In the genomic region with DNA sequence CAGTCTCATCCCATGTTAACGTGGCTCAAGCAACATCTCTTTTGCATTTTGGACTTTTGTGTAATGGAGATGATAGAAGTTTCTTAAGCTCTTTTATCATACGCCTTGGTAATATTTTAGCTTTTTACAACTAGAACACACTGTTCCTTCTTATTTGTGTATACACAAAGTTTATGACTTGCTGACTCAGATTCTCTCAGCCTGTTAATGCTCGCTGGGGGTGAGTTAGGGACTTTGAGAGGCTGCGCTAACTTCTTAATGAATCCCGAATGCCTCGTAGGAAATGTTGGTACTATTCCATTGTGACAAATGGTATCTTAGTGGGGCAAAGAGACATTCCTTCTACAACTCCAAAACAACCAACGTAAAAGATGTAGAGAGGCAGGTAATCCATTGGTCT, we compare ENCODE assay signal across 21 cellular contexts.
"Had no signal": no experiment of that assay in that cellular context is flagged by ENCODE, and none has a peak within 500 bp of the region (broad histone marks: within the 10 kb centered on the region; RNA-seq: fewer than 3 reads in every experiment).

No MANE protein-coding gene starts in this region.

- H3K9me3 ChIP-seq: colonic mucosa, left lung, ovary, right lobe of liver, thoracic aorta, tibial nerve, upper lobe of left lung, uterus had no signal

- H3K36me3 Mint-ChIP-seq: natural killer cell; stimulated activated naive B cell treated with anti-CD40 and anti-IgM and Interleukin-4, amounts not matched to agents 10 μg/mL and 1 μg/mL and 100 μg/mL, for 72 hours had no signal

- H3K9me3 Mint-ChIP-seq: dendritic cell treated with granulocyte-macrophage colony-stimulating factor and Interleukin-4, amounts not matched to agents 40 ng/mL and 50 ng/mL, for 4 days; natural killer cell; stimulated activated naive CD8-positive, alpha-beta T cell treated with anti-CD3 and anti-CD28 coated beads, Interleukin-15, Interleukin-2, amounts not matched to agents 100 ng/mL and 50 ng/mL, for 24 hours had no signal

- H3K27ac Mint-ChIP-seq: dendritic cell treated with granulocyte-macrophage colony-stimulating factor and Interleukin-4, amounts not matched to agents 40 ng/mL and 50 ng/mL, for 4 days; natural killer cell; stimulated activated naive B cell treated with anti-CD40 and anti-IgM and Interleukin-4, amounts not matched to agents 10 μg/mL and 1 μg/mL and 100 μg/mL, for 72 hours; stimulated activated naive CD8-positive, alpha-beta T cell treated with anti-CD3 and anti-CD28 coated beads, Interleukin-15, Interleukin-2, amounts not matched to agents 100 ng/mL and 50 ng/mL, for 24 hours had no signal

- H3K4me1 Mint-ChIP-seq: natural killer cell; stimulated activated naive B cell treated with anti-CD40 and anti-IgM and Interleukin-4, amounts not matched to agents 10 μg/mL and 1 μg/mL and 100 μg/mL, for 72 hours had no signal

- H3K27ac ChIP-seq: colonic mucosa, left lung, ovary, right lobe of liver, thoracic aorta, tibial nerve, upper lobe of left lung, uterus had no signal

- DNase-seq: colonic mucosa; effector CD8-positive, alpha-beta T cell; erythroblast; kidney; left lung; mammary epithelial cell; natural killer cell; occipital lobe; ovary; posterior cingulate gyrus; right lobe of liver; small intestine; stimulated activated CD4-positive, alpha-beta T cell treated with anti-CD3 and anti-CD28 coated beads, Interleukin-15, amount 100 ng/mL, for 24 hours; stimulated activated CD4-positive, alpha-beta T cell treated with anti-CD3 and anti-CD28 coated beads, Interleukin-2, amount 100 ng/mL, for 48 hours; stimulated activated naive B cell treated with anti-CD40 and anti-IgM and Interleukin-4, amounts not matched to agents 10 μg/mL and 1 μg/mL and 100 μg/mL, for 72 hours; upper lobe of left lung; uterus had no signal

- H3K27me3 ChIP-seq: colonic mucosa, left lung, ovary, right lobe of liver, tibial nerve, upper lobe of left lung, uterus had no signal

- H3K27me3 Mint-ChIP-seq: dendritic cell treated with granulocyte-macrophage colony-stimulating factor and Interleukin-4, amounts not matched to agents 40 ng/mL and 50 ng/mL, for 4 days; stimulated activated naive B cell treated with anti-CD40 and anti-IgM and Interleukin-4, amounts not matched to agents 10 μg/mL and 1 μg/mL and 100 μg/mL, for 72 hours; stimulated activated naive CD8-positive, alpha-beta T cell treated with anti-CD3 and anti-CD28 coated beads, Interleukin-15, Interleukin-2, amounts not matched to agents 100 ng/mL and 50 ng/mL, for 24 hours had no signal

- H3K4me1 ChIP-seq: colonic mucosa, left lung, right lobe of liver, upper lobe of left lung, uterus had no signal

- ATAC-seq: left lung; natural killer cell; right lobe of liver; stimulated activated naive B cell treated with anti-CD40 and anti-IgM and Interleukin-4, amounts not matched to agents 10 μg/mL and 1 μg/mL and 100 μg/mL, for 72 hours had no signal

- H3K4me3 Mint-ChIP-seq: dendritic cell treated with granulocyte-macrophage colony-stimulating factor and Interleukin-4, amounts not matched to agents 40 ng/mL and 50 ng/mL, for 4 days; natural killer cell; stimulated activated naive B cell treated with anti-CD40 and anti-IgM and Interleukin-4, amounts not matched to agents 10 μg/mL and 1 μg/mL and 100 μg/mL, for 72 hours; stimulated activated naive CD8-positive, alpha-beta T cell treated with anti-CD3 and anti-CD28 coated beads, Interleukin-15, Interleukin-2, amounts not matched to agents 100 ng/mL and 50 ng/mL, for 24 hours had no signal

- H3K4me3 ChIP-seq: colonic mucosa, left lung, ovary, right lobe of liver, thoracic aorta, tibial nerve, upper lobe of left lung, uterus had no signal

- H3K36me3 ChIP-seq: colonic mucosa, left lung, ovary, right lobe of liver, thoracic aorta, tibial nerve, upper lobe of left lung, uterus had no signal
